8 cellular contexts compared by ENCODE assay signal in genomic region chr2:160207804-160208661, GRCh38. TPM values are rescaled to one million over a fixed set of nuclear protein-coding genes. Genes with fewer than 3 reads are reported as not detected.
A peak's percentile ranks its signal among the peaks of the same experiment; 100 is the strongest.
DNase-seq lines count a peak whose midpoint lies in the region; ATAC-seq and TF ChIP-seq lines count a peak whose summit lies in the region.

No MANE protein-coding gene starts in this region.

- H3K4me1 ChIP-seq in lower lobe of right lung (peaks cover 35% of the 10 kb centered on the region), tibial artery (peaks cover 0 to 41% (median 31%) of the 10 kb centered on the region in 4 donors)

- H3K36me3 ChIP-seq in lower lobe of right lung = no peaks in the 10 kb centered on the region
- no peaks in the 10 kb centered on the region for H3K36me3 ChIP-seq in tibial artery

- peak overlapping the region; percentile 74 for H3K27ac ChIP-seq in lower lobe of right lung
- H3K27ac ChIP-seq in tibial artery = peak overlapping the region; percentile 72 to 81

- peak; percentile 99 for DNase-seq in M059J (ENCODE audit: low read depth)
- peak; percentile 80 for DNase-seq in choroid plexus epithelial cell (ENCODE audit: low read depth)
- DNase-seq in lower lobe of right lung = peak; percentile 81
- DNase-seq in tibial artery = peak; percentile 74 to 93
- DNase-seq in DMS153 treated with DMSO at 0.1 percent for 48 hours (lab: John Stamatoyannopoulos, UW; ENCODE audit: unreplicated experiment) = no peak

- H3K9me3 ChIP-seq in lower lobe of right lung (no peaks in the 10 kb centered on the region), tibial artery (no peaks in the 10 kb centered on the region)

- no peaks in the 10 kb centered on the region for H3K27me3 ChIP-seq in lower lobe of right lung (ENCODE audit: low read depth)
- no peaks in the 10 kb centered on the region for H3K27me3 ChIP-seq in tibial artery

- intact Hi-C loops in lower lobe of right lung (cut with DNase I) (no loop called here), tibial artery (cut with DNase I; ENCODE audit: low total_unique reads) (no loop called here)

- ATAC-seq in GM18867 (IDR thresholded peaks at IDR 0.05; ENCODE audit: unreplicated experiment) = peak; percentile 31
- ATAC-seq in lower lobe of right lung = peak; percentile 86 to 88
- ATAC-seq in HG03025 (IDR thresholded peaks at IDR 0.05; ENCODE audit: low FRiP score, unreplicated experiment) = no peak
- ATAC-seq in GM19324 (IDR thresholded peaks at IDR 0.05; ENCODE audit: low FRiP score, unreplicated experiment) = no peak

- TF ChIP-seq CTCF in choroid plexus epithelial cell (conservative IDR thresholded peaks at IDR 0.05; ENCODE audit: low read depth, low read length) = no peak
- TF ChIP-seq CTCF in lower lobe of right lung (IDR thresholded peaks at IDR 0.05) = no peak
- TF ChIP-seq CTCF in tibial artery (IDR thresholded peaks at IDR 0.05) = no peak

- H3K4me3 ChIP-seq in choroid plexus epithelial cell (ENCODE audit: low read depth, low read length) = no peak overlapping the region
- H3K4me3 ChIP-seq in lower lobe of right lung = no peak overlapping the region
- peak overlapping the region in 1 of 2 donors; percentile 12 for H3K4me3 ChIP-seq in tibial artery

RNA-seq across cellular contexts. Expression of gene ITGB6, which starts 8.0 kb away (rescaled TPM):
- total RNA-seq in M059J (2014; rRNA removed; shearing (Covaris generic)) = 0.49 and 1.6 TPM in 2 replicates
- 65.2 TPM for total RNA-seq in lower lobe of right lung

Comparison
In these comparisons a context has a peak if more than half of its experiments do, and no peak if none do; other contexts are left out.
1. ATAC-seq: peak in GM18867 (single experiment) and lower lobe of right lung (2 of 2); none in HG03025 (single experiment) and GM19324 (single experiment).
2. RNA of gene ITGB6, which starts 8.0 kb away (total RNA-seq): 65.2 TPM in lower lobe of right lung (single experiment); 0.49 to 1.6 TPM in M059J; every median in the first group is over 10 times any median in the second.